In genomic region chr15:75314552-75315290, GRCh38 we compare ENCODE assay signal across 30 cellular contexts. TPM values are rescaled to one million over a fixed set of nuclear protein-coding genes. Genes with fewer than 3 reads are reported as not detected.
"Had no signal": no experiment of that assay in that cellular context is flagged by ENCODE, and none has a peak within 500 bp of the region (broad histone marks: within the 10 kb centered on the region; RNA-seq: fewer than 3 reads in every experiment).

No MANE protein-coding gene starts in this region.

- H3K36me3 Mint-ChIP-seq: activated CD4-positive, alpha-beta memory T cell treated with anti-CD3 and anti-CD28 coated beads for 36 hours; activated naive CD4-positive, alpha-beta T cell treated with anti-CD3 and anti-CD28 coated beads, Interleukin-2, amount 50 U/mL, for 72 hours; brain had no signal

- ATAC-seq: activated naive CD4-positive, alpha-beta T cell treated with anti-CD3 and anti-CD28 coated beads, Interleukin-2, amount 50 U/mL, for 72 hours; activated naive CD8-positive, alpha-beta T cell treated with anti-CD3 and anti-CD28 coated beads, Interleukin-2, amount 50 U/mL, for 24 hours; activated T-cell treated with anti-CD3 and anti-CD28 coated beads, Interleukin-2, amount 50 U/mL, for 72 hours had no signal

- FAIRE-seq: astrocyte, colon, TTC549 had no signal

- H3K4me1 Mint-ChIP-seq: activated B cell treated with CpG ODN at 0.5 μM for 24 hours; activated CD4-positive, alpha-beta T cell treated with anti-CD3 and anti-CD28 coated beads, Interleukin-2, amount 10 ng/mL, durations not matched to agents 24 days and 14 days; brain had no signal

- DNase-seq: activated B cell treated with CpG ODN at 0.5 μM for 24 hours; activated CD4-positive, alpha-beta memory T cell treated with anti-CD3 and anti-CD28 coated beads for 36 hours; activated CD4-positive, alpha-beta T cell treated with anti-CD3 and anti-CD28 coated beads for 1 hour; activated CD4-positive, alpha-beta T cell treated with anti-CD3 and anti-CD28 coated beads, Interleukin-2, amount 10 ng/mL, durations not matched to agents 24 days and 14 days; activated CD8-positive, alpha-beta memory T cell treated with anti-CD3 and anti-CD28 coated beads, Interleukin-2, amount 50 U/mL, for 4 hours; activated naive CD4-positive, alpha-beta T cell treated with Interleukin-2 at 50 U/mL for 16 hours; activated naive CD8-positive, alpha-beta T cell treated with anti-CD3 and anti-CD28 coated beads, Interleukin-2, amount 50 U/mL, for 24 hours; activated T-cell treated with anti-CD3 and anti-CD28 coated beads, Interleukin-2, amount 50 U/mL, for 72 hours; amygdala; cerebellar nuclear complex; NCI-H1048; NCI-H1417; NCI-H1930; NCI-H2107; NCI-H345; NCI-H510A; NCI-H526 treated with DMSO at 0.1 percent for 48 hours; NCI-H82; SIG-M5; T-helper 2 cell; T1000 had no signal

- H3K27ac Mint-ChIP-seq: activated B cell treated with CpG ODN at 0.5 μM for 24 hours; activated CD4-positive, alpha-beta memory T cell treated with anti-CD3 and anti-CD28 coated beads for 36 hours; activated CD4-positive, alpha-beta T cell treated with anti-CD3 and anti-CD28 coated beads, Interleukin-2, amount 10 ng/mL, durations not matched to agents 24 days and 14 days; activated naive CD4-positive, alpha-beta T cell treated with anti-CD3 and anti-CD28 coated beads, Interleukin-2, amount 50 U/mL, for 72 hours; activated naive CD8-positive, alpha-beta T cell treated with anti-CD3 and anti-CD28 coated beads, Interleukin-2, amount 50 U/mL, for 24 hours; activated T-cell treated with anti-CD3 and anti-CD28 coated beads, Interleukin-2, amount 50 U/mL, for 72 hours; brain had no signal

- H3K9me3 Mint-ChIP-seq: activated B cell treated with CpG ODN at 0.5 μM for 24 hours; activated CD4-positive, alpha-beta memory T cell treated with anti-CD3 and anti-CD28 coated beads for 36 hours; activated CD4-positive, alpha-beta T cell treated with anti-CD3 and anti-CD28 coated beads, Interleukin-2, amount 10 ng/mL, durations not matched to agents 24 days and 14 days; activated naive CD4-positive, alpha-beta T cell treated with anti-CD3 and anti-CD28 coated beads, Interleukin-2, amount 50 U/mL, for 72 hours; activated naive CD8-positive, alpha-beta T cell treated with anti-CD3 and anti-CD28 coated beads, Interleukin-2, amount 50 U/mL, for 24 hours; activated T-cell treated with anti-CD3 and anti-CD28 coated beads, Interleukin-2, amount 50 U/mL, for 72 hours; brain had no signal

- H3K4me3 Mint-ChIP-seq: activated B cell treated with CpG ODN at 0.5 μM for 24 hours; activated CD4-positive, alpha-beta memory T cell treated with anti-CD3 and anti-CD28 coated beads for 36 hours; activated CD4-positive, alpha-beta T cell treated with anti-CD3 and anti-CD28 coated beads, Interleukin-2, amount 10 ng/mL, durations not matched to agents 24 days and 14 days; activated naive CD8-positive, alpha-beta T cell treated with anti-CD3 and anti-CD28 coated beads, Interleukin-2, amount 50 U/mL, for 24 hours; activated T-cell treated with anti-CD3 and anti-CD28 coated beads, Interleukin-2, amount 50 U/mL, for 72 hours; brain had no signal

RNA-seq across cellular contexts. Expression of gene GOLGA6D, which starts 32.1 kb away (rescaled TPM):
- total RNA-seq: activated B cell treated with CpG ODN at 0.5 μM for 24 hours; activated CD4-positive, alpha-beta T cell treated with anti-CD3 and anti-CD28 coated beads, Interleukin-2, amount 10 ng/mL, durations not matched to agents 24 days and 14 days; astrocyte; LHCN-M2; M059J; OCI-LY7; RPMI7951 had no signal

RNA-seq across cellular contexts. Expression of gene GOLGA6C, which starts 56.6 kb away (rescaled TPM):
- total RNA-seq: activated B cell treated with CpG ODN at 0.5 μM for 24 hours; activated CD4-positive, alpha-beta memory T cell treated with anti-CD3 and anti-CD28 coated beads for 36 hours; activated CD4-positive, alpha-beta T cell treated with anti-CD3 and anti-CD28 coated beads, Interleukin-2, amount 10 ng/mL, durations not matched to agents 24 days and 14 days; astrocyte; LHCN-M2; M059J; RPMI7951 had no signal
